Comparison of ENCODE assay signal across 8 cellular contexts in the genomic region with DNA sequence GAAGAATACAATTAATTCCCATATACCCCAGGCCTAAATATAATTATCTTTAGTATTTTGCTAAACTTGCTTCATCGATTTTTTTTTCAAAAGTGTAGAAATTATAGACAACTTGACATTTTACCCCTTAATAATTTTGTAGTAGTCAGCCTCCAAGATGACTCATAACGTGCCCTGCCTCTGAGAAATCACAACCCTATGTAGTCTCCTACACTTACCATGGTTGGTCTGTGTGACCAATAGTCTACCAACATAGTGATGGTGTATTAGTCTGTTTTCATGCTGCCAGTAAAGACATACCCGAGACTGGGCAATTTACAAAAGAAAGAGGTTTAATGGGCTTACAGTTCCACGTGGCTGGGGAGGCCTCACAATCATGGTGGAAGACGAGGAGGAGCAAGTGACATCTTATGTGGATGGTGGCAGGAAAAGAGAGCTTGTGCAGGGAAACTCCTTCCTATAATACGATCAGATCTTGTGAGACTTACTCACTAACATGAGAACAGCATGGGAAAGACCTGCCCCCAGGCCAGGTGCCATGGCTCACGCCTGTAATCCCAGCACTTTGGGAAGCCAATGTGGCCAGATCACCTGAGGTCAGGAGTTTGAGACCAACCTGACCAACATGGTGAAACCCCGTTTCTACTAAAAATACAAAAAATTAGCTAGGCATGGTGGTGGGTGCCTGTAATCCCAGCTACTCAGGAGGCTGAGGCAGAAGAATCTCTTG. TPM values are rescaled to one million over a fixed set of nuclear protein-coding genes. Genes with fewer than 3 reads are reported as not detected.
DNase-seq lines count a peak whose midpoint lies in the region; ATAC-seq and TF ChIP-seq lines count a peak whose summit lies in the region.
"Not testable (repeated sequence)": the region's sequence is repeated elsewhere in the genome, so short reads cannot be mapped to it uniquely, and the experiment has no call there.
"Had no signal": no experiment of that assay in that cellular context is flagged by ENCODE, and none has a peak within 500 bp of the region (broad histone marks: within the 10 kb centered on the region; RNA-seq: fewer than 3 reads in every experiment).

No MANE protein-coding gene starts in this region.

- H3K27me3 ChIP-seq in brain microvascular endothelial cell (replicated peaks); osteoblast (ENCODE audit: insufficient read depth, low read length): not testable (repeated sequence)

- peaks cover 13% of the 10 kb centered on the region for H3K4me1 ChIP-seq in osteoblast (ENCODE audit: insufficient read depth, low read length)

- not testable (repeated sequence) for H3K9ac ChIP-seq in SK-N-MC (ENCODE audit: insufficient read length)

- not testable (repeated sequence) for H3K79me2 ChIP-seq in osteoblast (ENCODE audit: insufficient read depth, low read length)

- DNase-seq in SK-N-MC (ENCODE audit: low read depth, low spot score), result not testable (repeated sequence)
- DNase-seq in brain microvascular endothelial cell, result peak; percentile 24
- DNase-seq in osteoblast (ENCODE audit: insufficient read length, low spot score, missing footprints), result peak; percentile 89

- ATAC-seq in GM18520 (IDR thresholded peaks at IDR 0.05; ENCODE audit: unreplicated experiment) (peak; percentile 68), GM21528 (IDR thresholded peaks at IDR 0.05; ENCODE audit: low FRiP score, unreplicated experiment) (peak; percentile 66), HG02884 (IDR thresholded peaks at IDR 0.05; ENCODE audit: unreplicated experiment) (peak; percentile 66), HG03520 (IDR thresholded peaks at IDR 0.05; ENCODE audit: unreplicated experiment) (peak; percentile 95)

- not testable (repeated sequence) for H3K4me2 ChIP-seq in osteoblast (ENCODE audit: insufficient read depth, low read length)

- H3K4me3 ChIP-seq in SK-N-MC; brain microvascular endothelial cell (ENCODE audit: low read depth, low read length); osteoblast (ENCODE audit: insufficient read depth, low read length): not testable (repeated sequence)

- H2AFZ ChIP-seq in osteoblast (ENCODE audit: low read length), result not testable (repeated sequence)

- in situ Hi-C loops in brain microvascular endothelial cell (cut with HindIII; ENCODE audit: low pct_ligation_motif_present, low sequenced_read_pairs), result not testable (repeated sequence)

- H3K36me3 ChIP-seq in SK-N-MC (ENCODE audit: insufficient read depth, low read length); brain microvascular endothelial cell (replicated peaks); osteoblast (ENCODE audit: insufficient read depth, low read length): not testable (repeated sequence)

- H3K9me3 ChIP-seq in SK-N-MC (ENCODE audit: low read depth, low read length); osteoblast (ENCODE audit: low read depth, low read length): not testable (repeated sequence)

- H4K20me1 ChIP-seq in osteoblast (ENCODE audit: insufficient read depth, low read length), result not testable (repeated sequence)

- peak overlapping the region; percentile 98 for H3K27ac ChIP-seq in SK-N-MC
- not testable (repeated sequence) for H3K27ac ChIP-seq in brain microvascular endothelial cell; osteoblast (ENCODE audit: low read depth, low read length)

- not testable (repeated sequence) for TF ChIP-seq CTCF in brain microvascular endothelial cell (IDR thresholded peaks at IDR 0.05; ENCODE audit: low read depth, low read length, missing control alignments); osteoblast (IDR thresholded peaks at IDR 0.05; ENCODE audit: extremely low read depth, low read depth, low read length)

RNA-seq across cellular contexts. Expression of a gene that starts 3.3 kb away (rescaled TPM):
- total RNA-seq in osteoblast, result 9.0 and 13.8 TPM in 2 replicates
- total RNA-seq: activated B cell treated with CpG ODN at 0.5 μM for 24 hours had no signal

RNA-seq across cellular contexts. Expression of a gene that starts 42.5 kb away (rescaled TPM):
- 53.9 and 64.8 TPM in 2 replicates for total RNA-seq in osteoblast
